ENCODE assay signal across 12 cellular contexts in the genomic region with DNA sequence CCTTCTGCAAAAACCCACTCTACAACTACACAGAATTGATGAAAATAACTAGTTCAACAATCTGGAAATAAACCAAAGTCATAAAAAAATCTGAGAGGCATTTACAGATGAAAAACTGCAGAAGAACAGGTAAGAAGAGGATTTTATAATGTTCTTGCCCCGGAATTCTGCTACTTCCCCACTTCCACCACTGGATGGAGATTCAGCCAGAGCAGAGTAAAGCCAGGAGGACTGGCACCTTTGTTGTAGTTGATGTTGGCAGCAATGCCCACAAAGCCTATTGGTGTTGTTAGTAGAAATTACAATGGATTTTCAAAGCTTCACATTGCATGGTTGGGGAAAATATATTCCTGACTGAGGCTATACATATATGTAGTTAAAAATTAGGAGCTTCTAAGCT.
"Had no signal": no experiment of that assay in that cellular context is flagged by ENCODE, and none has a peak within 500 bp of the region (broad histone marks: within the 10 kb centered on the region; RNA-seq: fewer than 3 reads in every experiment).

No MANE protein-coding gene starts in this region.

- H3K9me3 ChIP-seq: testis had no signal

- H2AFZ ChIP-seq: hepatocyte had no signal

- H3K27me3 ChIP-seq: dorsolateral prefrontal cortex, hepatocyte, stomach, testis had no signal

- H3K27ac ChIP-seq: dorsolateral prefrontal cortex, hepatocyte, stomach, testis had no signal

- H3K4me3 ChIP-seq: dorsolateral prefrontal cortex, hepatocyte, stomach, testis had no signal

- H3K4me1 ChIP-seq: stomach, testis had no signal

- H3K36me3 ChIP-seq: stomach had no signal

- H3K4me2 ChIP-seq: hepatocyte had no signal

- DNase-seq: activated B cell treated with CpG ODN at 0.5 μM for 24 hours; activated CD4-positive, alpha-beta T cell treated with anti-CD3 and anti-CD28 coated beads for 48 hours; activated CD8-positive, alpha-beta memory T cell treated with anti-CD3 and anti-CD28 coated beads, Interleukin-2, amount 50 U/mL, for 4 hours; activated CD8-positive, alpha-beta T cell treated with anti-CD3 and anti-CD28 coated beads, Interleukin-2, amount 10 ng/mL, durations not matched to agents 7 days and 5 days; activated gamma-delta T cell; activated T-cell treated with anti-CD3 and anti-CD28 coated beads, Interleukin-2, amount 50 U/mL, for 48 hours; dorsolateral prefrontal cortex; kidney; midbrain; stomach; testis had no signal
